1 cellular context compared by ENCODE assay signal in genomic region chr6:118893882-118894424, GRCh38.
TF ChIP-seq lines count a peak whose summit lies in the region.

ASF1A (plus strand) TSS chr6:118894152; CDS start chr6:118894414, 262 bp downstream.

TF ChIP-seq in HEK293, 187 proteins besides CTCF, POLR2A, EP300 and RAD21 (continued from another document):
- TF ChIP-seq, protein P1, sequence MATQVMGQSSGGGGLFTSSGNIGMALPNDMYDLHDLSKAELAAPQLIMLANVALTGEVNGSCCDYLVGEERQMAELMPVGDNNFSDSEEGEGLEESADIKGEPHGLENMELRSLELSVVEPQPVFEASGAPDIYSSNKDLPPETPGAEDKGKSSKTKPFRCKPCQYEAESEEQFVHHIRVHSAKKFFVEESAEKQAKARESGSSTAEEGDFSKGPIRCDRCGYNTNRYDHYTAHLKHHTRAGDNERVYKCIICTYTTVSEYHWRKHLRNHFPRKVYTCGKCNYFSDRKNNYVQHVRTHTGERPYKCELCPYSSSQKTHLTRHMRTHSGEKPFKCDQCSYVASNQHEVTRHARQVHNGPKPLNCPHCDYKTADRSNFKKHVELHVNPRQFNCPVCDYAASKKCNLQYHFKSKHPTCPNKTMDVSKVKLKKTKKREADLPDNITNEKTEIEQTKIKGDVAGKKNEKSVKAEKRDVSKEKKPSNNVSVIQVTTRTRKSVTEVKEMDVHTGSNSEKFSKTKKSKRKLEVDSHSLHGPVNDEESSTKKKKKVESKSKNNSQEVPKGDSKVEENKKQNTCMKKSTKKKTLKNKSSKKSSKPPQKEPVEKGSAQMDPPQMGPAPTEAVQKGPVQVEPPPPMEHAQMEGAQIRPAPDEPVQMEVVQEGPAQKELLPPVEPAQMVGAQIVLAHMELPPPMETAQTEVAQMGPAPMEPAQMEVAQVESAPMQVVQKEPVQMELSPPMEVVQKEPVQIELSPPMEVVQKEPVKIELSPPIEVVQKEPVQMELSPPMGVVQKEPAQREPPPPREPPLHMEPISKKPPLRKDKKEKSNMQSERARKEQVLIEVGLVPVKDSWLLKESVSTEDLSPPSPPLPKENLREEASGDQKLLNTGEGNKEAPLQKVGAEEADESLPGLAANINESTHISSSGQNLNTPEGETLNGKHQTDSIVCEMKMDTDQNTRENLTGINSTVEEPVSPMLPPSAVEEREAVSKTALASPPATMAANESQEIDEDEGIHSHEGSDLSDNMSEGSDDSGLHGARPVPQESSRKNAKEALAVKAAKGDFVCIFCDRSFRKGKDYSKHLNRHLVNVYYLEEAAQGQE (tag by site-specific recombination; IDR thresholded peaks at IDR 0.05): no peak; the same call in 1 of the 2 replicates
- no peak for TF ChIP-seq ZFP37 (tag by site-specific recombination; IDR thresholded peaks at IDR 0.05)
- TF ChIP-seq HOXA7 (CRISPR knock-in tag; IDR thresholded peaks at IDR 0.05; ENCODE audit: borderline replicate concordance): no peak
- TF ChIP-seq ZNF211 (tag by site-specific recombination; IDR thresholded peaks at IDR 0.05; ENCODE audit: low read depth): no peak
- TF ChIP-seq BCL11B (tag by site-specific recombination; IDR thresholded peaks at IDR 0.05; ENCODE audit: low read depth): no peak
- no peak for TF ChIP-seq WT1 (tag by site-specific recombination; IDR thresholded peaks at IDR 0.05)
- no peak for TF ChIP-seq ZNF133 (tag by site-specific recombination; IDR thresholded peaks at IDR 0.05)
- TF ChIP-seq, protein P2, sequence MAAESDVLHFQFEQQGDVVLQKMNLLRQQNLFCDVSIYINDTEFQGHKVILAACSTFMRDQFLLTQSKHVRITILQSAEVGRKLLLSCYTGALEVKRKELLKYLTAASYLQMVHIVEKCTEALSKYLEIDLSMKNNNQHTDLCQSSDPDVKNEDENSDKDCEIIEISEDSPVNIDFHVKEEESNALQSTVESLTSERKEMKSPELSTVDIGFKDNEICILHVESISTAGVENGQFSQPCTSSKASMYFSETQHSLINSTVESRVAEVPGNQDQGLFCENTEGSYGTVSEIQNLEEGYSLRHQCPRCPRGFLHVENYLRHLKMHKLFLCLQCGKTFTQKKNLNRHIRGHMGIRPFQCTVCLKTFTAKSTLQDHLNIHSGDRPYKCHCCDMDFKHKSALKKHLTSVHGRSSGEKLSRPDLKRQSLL (tag by site-specific recombination; IDR thresholded peaks at IDR 0.05): peak; percentile 56; the same call in 1 of the 2 replicates
- no peak for TF ChIP-seq ZNF610 (tag by site-specific recombination; IDR thresholded peaks at IDR 0.05; ENCODE audit: borderline replicate concordance)
- no peak for TF ChIP-seq ZNF521 (tag by site-specific recombination; IDR thresholded peaks at IDR 0.05)
- TF ChIP-seq ZNF658 (tag by site-specific recombination; IDR thresholded peaks at IDR 0.05): no peak
- no peak for TF ChIP-seq ZNF155 (tag by site-specific recombination; IDR thresholded peaks at IDR 0.05)
- 0 out of 2 replicates have a peak, but pooled peaks have one; percentile 66 for TF ChIP-seq SP3 (tag by site-specific recombination; IDR thresholded peaks at IDR 0.05)
- TF ChIP-seq YY2 (tag by site-specific recombination; IDR thresholded peaks at IDR 0.05): no peak
- no peak for TF ChIP-seq ZNF558 (tag by site-specific recombination; IDR thresholded peaks at IDR 0.05)
- no peak for TF ChIP-seq RBAK (tag by site-specific recombination; IDR thresholded peaks at IDR 0.05)
- no peak for TF ChIP-seq ZNF626 (tag by site-specific recombination; IDR thresholded peaks at IDR 0.05)
- TF ChIP-seq GLIS2 (tag by site-specific recombination; IDR thresholded peaks at IDR 0.05): no peak
- no peak for TF ChIP-seq ZNF112 (tag by site-specific recombination; IDR thresholded peaks at IDR 0.05)
- TF ChIP-seq, protein P3, sequence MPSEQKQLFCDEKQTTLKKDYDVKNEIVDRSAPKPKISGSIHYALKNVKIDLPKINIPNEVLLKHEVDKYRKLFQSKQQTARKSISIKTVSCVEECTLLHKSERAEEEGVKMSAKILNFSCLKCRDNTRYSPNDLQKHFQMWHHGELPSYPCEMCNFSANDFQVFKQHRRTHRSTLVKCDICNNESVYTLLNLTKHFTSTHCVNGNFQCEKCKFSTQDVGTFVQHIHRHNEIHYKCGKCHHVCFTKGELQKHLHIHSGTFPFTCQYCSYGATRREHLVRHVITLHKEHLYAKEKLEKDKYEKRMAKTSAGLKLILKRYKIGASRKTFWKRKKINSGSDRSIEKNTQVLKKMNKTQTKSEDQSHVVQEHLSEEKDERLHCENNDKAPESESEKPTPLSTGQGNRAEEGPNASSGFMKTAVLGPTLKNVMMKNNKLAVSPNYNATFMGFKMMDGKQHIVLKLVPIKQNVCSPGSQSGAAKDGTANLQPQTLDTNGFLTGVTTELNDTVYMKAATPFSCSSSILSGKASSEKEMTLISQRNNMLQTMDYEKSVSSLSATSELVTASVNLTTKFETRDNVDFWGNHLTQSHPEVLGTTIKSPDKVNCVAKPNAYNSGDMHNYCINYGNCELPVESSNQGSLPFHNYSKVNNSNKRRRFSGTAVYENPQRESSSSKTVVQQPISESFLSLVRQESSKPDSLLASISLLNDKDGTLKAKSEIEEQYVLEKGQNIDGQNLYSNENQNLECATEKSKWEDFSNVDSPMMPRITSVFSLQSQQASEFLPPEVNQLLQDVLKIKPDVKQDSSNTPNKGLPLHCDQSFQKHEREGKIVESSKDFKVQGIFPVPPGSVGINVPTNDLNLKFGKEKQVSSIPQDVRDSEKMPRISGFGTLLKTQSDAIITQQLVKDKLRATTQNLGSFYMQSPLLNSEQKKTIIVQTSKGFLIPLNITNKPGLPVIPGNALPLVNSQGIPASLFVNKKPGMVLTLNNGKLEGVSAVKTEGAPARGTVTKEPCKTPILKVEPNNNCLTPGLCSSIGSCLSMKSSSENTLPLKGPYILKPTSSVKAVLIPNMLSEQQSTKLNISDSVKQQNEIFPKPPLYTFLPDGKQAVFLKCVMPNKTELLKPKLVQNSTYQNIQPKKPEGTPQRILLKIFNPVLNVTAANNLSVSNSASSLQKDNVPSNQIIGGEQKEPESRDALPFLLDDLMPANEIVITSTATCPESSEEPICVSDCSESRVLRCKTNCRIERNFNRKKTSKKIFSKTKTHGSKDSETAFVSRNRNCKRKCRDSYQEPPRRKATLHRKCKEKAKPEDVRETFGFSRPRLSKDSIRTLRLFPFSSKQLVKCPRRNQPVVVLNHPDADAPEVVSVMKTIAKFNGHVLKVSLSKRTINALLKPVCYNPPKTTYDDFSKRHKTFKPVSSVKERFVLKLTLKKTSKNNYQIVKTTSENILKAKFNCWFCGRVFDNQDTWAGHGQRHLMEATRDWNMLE (tag by site-specific recombination; conservative IDR thresholded peaks at IDR 0.05; ENCODE audit: low read depth): no peak
